19 cellular contexts compared by ENCODE assay signal in genomic region chr19:56086671-56087430, GRCh38. TPM values are rescaled to one million over a fixed set of nuclear protein-coding genes. Genes with fewer than 3 reads are reported as not detected.
DNase-seq lines count a peak whose midpoint lies in the region; ATAC-seq, FAIRE-seq and TF ChIP-seq lines count a peak whose summit lies in the region.
"Had no signal": no experiment of that assay in that cellular context is flagged by ENCODE, and none has a peak within 500 bp of the region (broad histone marks: within the 10 kb centered on the region; RNA-seq: fewer than 3 reads in every experiment).

No MANE protein-coding gene starts in this region.

- H3K79me1 ChIP-seq in mesenchymal stem cell (replicated peaks; ENCODE audit: low read length, poor library complexity, severe bottlenecking), result peaks cover 44% of the 10 kb centered on the region

- no peak overlapping the region for H3K14ac ChIP-seq in mesenchymal stem cell (ENCODE audit: low read length in 2 of 2)

- H2BK5ac ChIP-seq in mesenchymal stem cell (ENCODE audit: low read depth, low read length, poor library complexity, severe bottlenecking), result no peak overlapping the region

- H3K18ac ChIP-seq in mesenchymal stem cell (ENCODE audit: low read depth in 1 of 2, low read length in 2 of 2), result no peak overlapping the region

- DNase-seq in heart right ventricle, result no peak
- no peak for DNase-seq in left cardiac atrium
- no peak for DNase-seq in RWPE1 (ENCODE audit: low spot score)
- DNase-seq in mesenchymal stem cell, result no peak
- no peak for DNase-seq in pancreas
- DNase-seq: C1 segment of cervical spinal cord, DMS79 treated with DMSO at 0.1 percent for 48 hours, MV-4-11, NCI-H1417, NCI-H1930, NCI-H2171, NCI-H446, NCI-H748 treated with DMSO at 0.1 percent for 48 hours, OCI-M1, SJCRH30 had no signal

- POLR2A ChIA-PET in RWPE1 (lab: Yijun Ruan, JAX; ENCODE audit: low non-redundant PET), result no interaction called here

- WGBS in heart right ventricle, 2 donors, result 69 to 73% methylated on average over 48 to 49 of the region's 49 CpGs
- WGBS in mesenchymal stem cell, result 86% methylated on average over 43 of the region's 49 CpGs
- 84 to 86% methylated on average over 44 to 49 of the region's 49 CpGs for WGBS in pancreas, 2 donors

- CTCF ChIA-PET in RWPE1 (lab: Yijun Ruan, JAX), result no interaction called here

- TF ChIP-seq POLR2A in GM18505 (IDR thresholded peaks at IDR 0.05; ENCODE audit: borderline replicate concordance, extremely low read depth, insufficient read depth, insufficient read length), result no peak

- intact Hi-C loops in heart right ventricle (cut with DNase I), result loop anchor here in 2 of 10 donors (10.0 kb wide), 2 partner anchors 168 to 248 kb away; no protein-coding TSS in a partner anchor
- intact Hi-C loops in left cardiac atrium (cut with DNase I), result loop anchor here in 1 of 2 donors (5.0 kb wide), 1 partner anchor 70 kb away; no protein-coding TSS in a partner anchor
- intact Hi-C loops in pancreas (cut with DNase I), result no loop called here

- H3K27ac ChIP-seq in heart right ventricle (peak overlapping the region in 7 of 10 donors; percentile 5 to 82 (median 42)), RWPE1 (0 out of 2 replicates have a peak overlapping the region, but pooled peaks have one; percentile 22), mesenchymal stem cell (ENCODE audit: low read length, poor library complexity, severe bottlenecking) (no peak overlapping the region), pancreas (no peak overlapping the region)
- H3K27ac ChIP-seq: SJCRH30 had no signal

- H4K8ac ChIP-seq in mesenchymal stem cell (ENCODE audit: low read length), result peak overlapping the region; percentile 50

- H2BK15ac ChIP-seq in mesenchymal stem cell (ENCODE audit: low read depth, poor library complexity, severe bottlenecking), result no peak overlapping the region

- no peak overlapping the region for H2BK120ac ChIP-seq in mesenchymal stem cell (ENCODE audit: low read depth, low read length)

- no peak overlapping the region for H3K23ac ChIP-seq in mesenchymal stem cell (ENCODE audit: low read length in 2 of 2)

- no peak overlapping the region for H2AFZ ChIP-seq in mesenchymal stem cell (ENCODE audit: low read depth, low read length)

- no peak overlapping the region for H4K91ac ChIP-seq in mesenchymal stem cell (ENCODE audit: low read length)

- peak overlapping the region in 5 of 10 donors; percentile 7 to 34 (median 14) for H3K4me3 ChIP-seq in heart right ventricle
- H3K4me3 ChIP-seq in mesenchymal stem cell (ENCODE audit: insufficient read depth in 1 of 2, low read depth in 1 of 2, low read length in 2 of 2), result no peak overlapping the region
- H3K4me3 ChIP-seq in pancreas, result no peak overlapping the region
- H3K4me3 ChIP-seq: SJCRH30 had no signal

- H3K9me3 ChIP-seq in heart right ventricle, result no peaks in the 10 kb centered on the region
- no peaks in the 10 kb centered on the region for H3K9me3 ChIP-seq in mesenchymal stem cell (ENCODE audit: control insufficient read depth, low read length)
- H3K9me3 ChIP-seq in pancreas, result no peaks in the 10 kb centered on the region
- H3K9me3 ChIP-seq: SJCRH30 had no signal

- ATAC-seq in heart right ventricle (peak in 2 of 8 donors; percentile 16 to 18), left cardiac atrium (no peak), HG02588 (IDR thresholded peaks at IDR 0.05; ENCODE audit: unreplicated experiment) (no peak), GM18505 (IDR thresholded peaks at IDR 0.05; ENCODE audit: unreplicated experiment) (no peak), pancreas (no peak), GM21528 (IDR thresholded peaks at IDR 0.05; ENCODE audit: low FRiP score, unreplicated experiment) (no peak)

- H3K9ac ChIP-seq in mesenchymal stem cell (ENCODE audit: low read length), result no peak overlapping the region

- H3K36me3 ChIP-seq in heart right ventricle, result peaks cover 0 to 42% (median 4%) of the 10 kb centered on the region in 9 donors
- H3K36me3 ChIP-seq in mesenchymal stem cell (ENCODE audit: control insufficient read depth in 1 of 2, insufficient read depth in 2 of 2, low read depth in 1 of 2, low read length in 2 of 2), result peaks cover 3 to 57% of the 10 kb centered on the region in 2 experiments
- peaks cover 0 to 7% (median 0%) of the 10 kb centered on the region in 3 donors for H3K36me3 ChIP-seq in pancreas

- H2BK12ac ChIP-seq in mesenchymal stem cell (ENCODE audit: low read length in 2 of 2), result no peak overlapping the region

- no peak for FAIRE-seq in pancreas (lab: Jason Lieb, UNC)
- FAIRE-seq: G401.6 had no signal

- no peak overlapping the region for H3K4ac ChIP-seq in mesenchymal stem cell (ENCODE audit: low read depth in 1 of 2, low read length in 2 of 2)

- TF ChIP-seq CTCF in heart right ventricle (IDR thresholded peaks at IDR 0.05), result no peak
- TF ChIP-seq CTCF in RWPE1 (conservative IDR thresholded peaks at IDR 0.05; ENCODE audit: low read depth), result no peak
- TF ChIP-seq CTCF in pancreas (IDR thresholded peaks at IDR 0.05), result no peak

- H3K27me3 ChIP-seq in heart right ventricle, result no peaks in the 10 kb centered on the region
- H3K27me3 ChIP-seq in mesenchymal stem cell (ENCODE audit: control insufficient read depth in 1 of 2, insufficient read depth in 1 of 2, low read length in 2 of 2), result no peaks in the 10 kb centered on the region
- H3K27me3 ChIP-seq in pancreas, result no peaks in the 10 kb centered on the region
- H3K27me3 ChIP-seq: SJCRH30 had no signal

- no peak overlapping the region for H3K4me2 ChIP-seq in mesenchymal stem cell (ENCODE audit: low read length, poor library complexity, severe bottlenecking)

- H3K4me1 ChIP-seq in heart right ventricle (peaks cover 3 to 41% (median 19%) of the 10 kb centered on the region in 9 donors), mesenchymal stem cell (ENCODE audit: control insufficient read depth, insufficient read depth, low read depth, low read length) (peaks cover 24% of the 10 kb centered on the region), pancreas (no peaks in the 10 kb centered on the region)
- H3K4me1 ChIP-seq: SJCRH30 had no signal

- no peak overlapping the region for H2AK5ac ChIP-seq in mesenchymal stem cell (ENCODE audit: low read length, severe bottlenecking)

RNA-seq across cellular contexts. Expression of gene ZNF787, which starts 34.2 kb away (rescaled TPM):
- 10 to 100 TPM; 18.5 to 47.2 (median 25.7) TPM for total RNA-seq in heart right ventricle
- 10 to 100 TPM; 42.3 to 42.8 TPM for polyA plus RNA-seq in heart right ventricle
- total RNA-seq in left cardiac atrium, result 10 to 100 TPM; 27.5 to 37.9 TPM
- polyA plus RNA-seq in mesenchymal stem cell (2013, experiment 1 of 2), result 20.5 TPM
- 20.3 TPM for polyA plus RNA-seq in mesenchymal stem cell (2013, experiment 2 of 2)
- 10 to 100 TPM; 22.1 to 41.9 (median 25.6) TPM for total RNA-seq in pancreas
- 10 to 100 TPM; 13.6 to 31.1 TPM for polyA plus RNA-seq in pancreas

RNA-seq across cellular contexts. Expression of gene ZNF444, which starts 54.2 kb away (rescaled TPM):
- 10 to 100 TPM; 15.1 to 25.1 (median 22.2) TPM for total RNA-seq in heart right ventricle
- polyA plus RNA-seq in heart right ventricle, result 10 to 100 TPM; 22.8 to 25.6 TPM
- total RNA-seq in left cardiac atrium, result 10 to 100 TPM; 18.3 to 20.8 TPM
- 18.1 TPM for polyA plus RNA-seq in mesenchymal stem cell (2013, experiment 1 of 2)
- 17.4 TPM for polyA plus RNA-seq in mesenchymal stem cell (2013, experiment 2 of 2)
- 10 to 100 TPM; 27.9 to 47.9 (median 32.5) TPM for total RNA-seq in pancreas
- polyA plus RNA-seq in pancreas, result 10 to 100 TPM; 67.5 to 99.0 TPM

Comparison
In these comparisons a context has a peak if more than half of its experiments do, and no peak if none do; other contexts are left out.
1. H3K27ac ChIP-seq: peak in heart right ventricle (7 of 10) and RWPE1 (single experiment); none in mesenchymal stem cell (single experiment) and pancreas (0 of 4).